8 cellular contexts compared by ENCODE assay signal in the genomic region with DNA sequence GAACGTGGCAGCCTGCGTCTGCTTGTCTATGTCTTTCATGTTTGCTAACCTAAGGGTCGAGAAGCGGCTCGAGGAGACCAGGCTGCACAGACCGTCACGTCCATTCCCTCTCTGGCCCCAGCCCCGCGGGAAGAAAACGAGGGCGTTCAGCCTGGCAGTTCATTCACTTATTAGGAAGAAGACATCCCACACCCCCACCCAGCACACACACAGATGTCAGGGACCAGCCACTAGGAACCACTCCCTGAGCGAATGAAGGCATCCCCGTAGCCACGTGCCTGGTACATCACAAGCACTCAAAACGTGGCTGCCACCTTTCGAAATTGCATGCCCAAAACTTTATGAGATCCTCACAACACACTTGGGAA. TPM values are rescaled to one million over a fixed set of nuclear protein-coding genes. Genes with fewer than 3 reads are reported as not detected.
A peak's percentile ranks its signal among the peaks of the same experiment; 100 is the strongest.
DNase-seq lines count a peak whose midpoint lies in the region; ATAC-seq and TF ChIP-seq lines count a peak whose summit lies in the region.

No MANE protein-coding gene starts in this region.

- H3K27me3 Mint-ChIP-seq in activated T-cell treated with anti-CD3 and anti-CD28 coated beads, Interleukin-2, amount 50 U/mL, for 4 hours (ENCODE audit: low read depth): peaks cover 14% of the 10 kb centered on the region
- peaks cover 13% of the 10 kb centered on the region for H3K27me3 Mint-ChIP-seq in type B pancreatic cell

- no peak for DNase-seq in activated T-cell treated with anti-CD3 and anti-CD28 coated beads, Interleukin-2, amount 50 U/mL, for 4 hours
- no peak for DNase-seq in activated T-cell treated with anti-CD3 and anti-CD28 coated beads, Interleukin-2, amount 50 U/mL, for 48 hours
- DNase-seq in ascending aorta (ENCODE audit: low spot score in 2 of 2): no peak
- no peak for DNase-seq in lower lobe of right lung
- no peak for DNase-seq in type B pancreatic cell (ENCODE audit: extremely low spot score, unreplicated experiment)

- H3K36me3 ChIP-seq in ascending aorta (peaks cover 0 to 2% of the 10 kb centered on the region in 2 donors), lower lobe of right lung (peaks cover 13% of the 10 kb centered on the region)

- H3K4me1 Mint-ChIP-seq in activated T-cell treated with anti-CD3 and anti-CD28 coated beads, Interleukin-2, amount 50 U/mL, for 4 hours (ENCODE audit: low read depth): peaks cover 18% of the 10 kb centered on the region
- H3K4me1 Mint-ChIP-seq in type B pancreatic cell (ENCODE audit: unreplicated experiment): peaks cover 17% of the 10 kb centered on the region

- H3K27me3 ChIP-seq in ascending aorta (no peaks in the 10 kb centered on the region), lower lobe of right lung (ENCODE audit: low read depth) (peaks cover 4% of the 10 kb centered on the region)

- peaks cover 4% of the 10 kb centered on the region for H3K36me3 Mint-ChIP-seq in activated T-cell treated with anti-CD3 and anti-CD28 coated beads, Interleukin-2, amount 50 U/mL, for 4 hours (ENCODE audit: insufficient read depth)
- H3K36me3 Mint-ChIP-seq in type B pancreatic cell: no peaks in the 10 kb centered on the region

- peak overlapping the region; percentile 94 for H3K4me3 Mint-ChIP-seq in activated T-cell treated with anti-CD3 and anti-CD28 coated beads, Interleukin-2, amount 50 U/mL, for 4 hours
- H3K4me3 Mint-ChIP-seq in type B pancreatic cell: peak overlapping the region; percentile 87

- peaks cover 3 to 13% of the 10 kb centered on the region in 2 donors for H3K4me1 ChIP-seq in ascending aorta
- peaks cover 14% of the 10 kb centered on the region for H3K4me1 ChIP-seq in lower lobe of right lung

- H3K27ac Mint-ChIP-seq in type B pancreatic cell: peak overlapping the region; percentile 89

- no peaks in the 10 kb centered on the region for H3K9me3 Mint-ChIP-seq in activated T-cell treated with anti-CD3 and anti-CD28 coated beads, Interleukin-2, amount 50 U/mL, for 4 hours
- H3K9me3 Mint-ChIP-seq in type B pancreatic cell: no peaks in the 10 kb centered on the region

- H3K4me3 ChIP-seq in ascending aorta (peak overlapping the region; percentile 77 to 89), lower lobe of right lung (peak overlapping the region; percentile 87)

- no peak for ATAC-seq in activated T-cell treated with anti-CD3 and anti-CD28 coated beads, Interleukin-2, amount 50 U/mL, for 4 hours
- ATAC-seq in lower lobe of right lung (peak in 1 of 2 donors; percentile 2), HG03342 (IDR thresholded peaks at IDR 0.05; ENCODE audit: unreplicated experiment) (no peak), GM19395 (IDR thresholded peaks at IDR 0.05; ENCODE audit: unreplicated experiment) (no peak), HG03139 (IDR thresholded peaks at IDR 0.05; ENCODE audit: unreplicated experiment) (no peak)

- H3K27ac ChIP-seq in ascending aorta (peak overlapping the region; percentile 88 to 89), lower lobe of right lung (no peak overlapping the region)

- intact Hi-C loops in ascending aorta (cut with DNase I): loop anchor here (2.0 to 5.0 kb wide), 3 partner anchors 761 to 1027 kb away; a partner anchor contains a TSS
- intact Hi-C loops in lower lobe of right lung (cut with DNase I): no loop called here

- TF ChIP-seq CTCF in ascending aorta (IDR thresholded peaks at IDR 0.05) (no peak), lower lobe of right lung (IDR thresholded peaks at IDR 0.05) (no peak), type B pancreatic cell (conservative IDR thresholded peaks at IDR 0.05) (no peak)

- H3K9me3 ChIP-seq in ascending aorta: no peaks in the 10 kb centered on the region
- no peaks in the 10 kb centered on the region for H3K9me3 ChIP-seq in lower lobe of right lung

RNA-seq across cellular contexts. Expression of a gene that starts 0.7 kb away (rescaled TPM):
- 10 to 100 TPM; 18.9 to 21.2 (median 20.1) TPM for total RNA-seq in activated T-cell treated with anti-CD3 and anti-CD28 coated beads, Interleukin-2, amount 50 U/mL, for 4 hours
- total RNA-seq in ascending aorta (44.1 TPM), lower lobe of right lung (21.2 TPM), type B pancreatic cell (ENCODE audit: low replicate concordance) (18.2 and 20.2 TPM in 2 replicates)

RNA-seq across cellular contexts. Expression of a gene that starts 10.9 kb away (rescaled TPM):
- total RNA-seq in activated T-cell treated with anti-CD3 and anti-CD28 coated beads, Interleukin-2, amount 50 U/mL, for 4 hours: not detected
- total RNA-seq in ascending aorta: 57.2 TPM
- 1.6 TPM for total RNA-seq in lower lobe of right lung
- 5.5 and 11.3 TPM in 2 replicates for total RNA-seq in type B pancreatic cell (ENCODE audit: low replicate concordance)

RNA-seq across cellular contexts. Expression of a gene that starts 22.6 kb away (rescaled TPM):
- not detected for total RNA-seq in activated T-cell treated with anti-CD3 and anti-CD28 coated beads, Interleukin-2, amount 50 U/mL, for 4 hours
- total RNA-seq in ascending aorta: 35.7 TPM
- total RNA-seq in lower lobe of right lung: 0.83 TPM
- total RNA-seq in type B pancreatic cell (ENCODE audit: low replicate concordance): 1.5 and 2.2 TPM in 2 replicates

RNA-seq across cellular contexts. Expression of a gene that starts 45.4 kb away (rescaled TPM):
- under 1 TPM; 0.05 to 0.08 (median 0.08) TPM for total RNA-seq in activated T-cell treated with anti-CD3 and anti-CD28 coated beads, Interleukin-2, amount 50 U/mL, for 4 hours
- total RNA-seq in ascending aorta (3.2 TPM), lower lobe of right lung (31.2 TPM), type B pancreatic cell (ENCODE audit: low replicate concordance) (0.48 and 3.4 TPM in 2 replicates)

Comparison
In these comparisons a context has a peak if more than half of its experiments do, and no peak if none do; other contexts are left out.
1. RNA of a gene that starts 22.6 kb away (total RNA-seq): 35.7 TPM in ascending aorta (single experiment); 1.5 to 2.2 TPM in type B pancreatic cell, 0.83 TPM in lower lobe of right lung (single experiment) and not detected in activated T-cell treated with anti-CD3 and anti-CD28 coated beads, Interleukin-2, amount 50 U/mL, for 4 hours; every median in the first group is over 10 times any median in the second.